ENCODE assay signal across 25 cellular contexts in the genomic region with DNA sequence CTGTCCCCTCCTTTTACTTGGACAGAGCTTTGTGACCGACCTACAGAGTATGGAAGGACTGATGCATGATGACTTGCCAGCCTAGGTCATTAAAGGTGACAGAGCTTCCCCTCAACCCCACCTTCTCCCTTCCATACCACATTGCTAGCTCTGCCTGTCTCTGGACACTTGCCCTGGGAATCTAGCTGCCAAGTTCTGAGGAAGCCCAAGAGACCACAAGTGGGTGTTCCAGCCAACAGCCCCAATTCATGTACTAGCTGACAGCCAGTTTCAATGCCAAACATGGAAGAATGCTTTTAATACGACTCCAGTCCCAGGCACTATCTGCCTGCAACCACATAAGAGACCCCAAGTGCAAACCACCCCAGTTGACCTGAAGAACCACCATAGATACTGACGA.
A peak's percentile ranks its signal among the peaks of the same experiment; 100 is the strongest.
DNase-seq lines count a peak whose midpoint lies in the region; ATAC-seq and TF ChIP-seq lines count a peak whose summit lies in the region.
"Had no signal": no experiment of that assay in that cellular context is flagged by ENCODE, and none has a peak within 500 bp of the region (broad histone marks: within the 10 kb centered on the region; RNA-seq: fewer than 3 reads in every experiment).

No MANE protein-coding gene starts in this region.

- H3K36me3 ChIP-seq in right atrium auricular region (no peaks in the 10 kb centered on the region), tibial artery (no peaks in the 10 kb centered on the region)
- H3K36me3 ChIP-seq in CD4-positive, alpha-beta memory T cell (ENCODE audit: insufficient read depth, low read length): no peaks in the 10 kb centered on the region
- H3K36me3 ChIP-seq: BLaER1 treated with 17β-estradiol and CSF1 and Interleukin-3, amounts not matched to agents 10 nM and 100 nM; gastrocnemius medialis; right lobe of liver; upper lobe of left lung had no signal

- H3K4me3 ChIP-seq in right atrium auricular region: no peak overlapping the region
- H3K4me3 ChIP-seq in tibial artery: peak overlapping the region in 1 of 2 donors; percentile 6
- H3K4me3 ChIP-seq in CD4-positive, alpha-beta memory T cell (ENCODE audit: low read length in 2 of 2): no peak overlapping the region
- H3K4me3 ChIP-seq: A549; BLaER1 treated with 17β-estradiol and CSF1 and Interleukin-3, amounts not matched to agents 10 nM and 100 nM; gastrocnemius medialis; right lobe of liver; upper lobe of left lung had no signal

- peak; percentile 93 for ATAC-seq in Right ventricle myocardium inferior
- ATAC-seq in left ventricle myocardium superior: peak; percentile 98
- ATAC-seq: A549; activated CD8-positive, alpha-beta T cell treated with anti-CD3 and anti-CD28 coated beads for 36 hours; gastrocnemius medialis; right lobe of liver; T-cell had no signal

- intact Hi-C loops in Right ventricle myocardium inferior (cut with DNase I): no loop called here
- intact Hi-C loops in left ventricle myocardium superior (cut with micrococcal nuclease): no loop called here
- intact Hi-C loops in tibial artery (cut with DNase I; ENCODE audit: low total_unique reads): no loop called here
- intact Hi-C loops in CD4-positive, alpha-beta memory T cell (cut with micrococcal nuclease): no loop called here

- H3K9me3 Mint-ChIP-seq in progenitor cell of endocrine pancreas (ENCODE audit: low read depth): no peaks in the 10 kb centered on the region
- H3K9me3 Mint-ChIP-seq in CD4-positive, alpha-beta memory T cell: no peaks in the 10 kb centered on the region
- H3K9me3 Mint-ChIP-seq: activated CD8-positive, alpha-beta T cell treated with anti-CD3 and anti-CD28 coated beads for 36 hours; T-cell had no signal

- H3K27ac ChIP-seq in right atrium auricular region (no peak overlapping the region), tibial artery (peak overlapping the region in 1 of 2 donors; percentile 6)
- H3K27ac ChIP-seq in CD4-positive, alpha-beta memory T cell (ENCODE audit: low read depth, low read length): no peak overlapping the region
- H3K27ac ChIP-seq: A549; BLaER1 treated with 17β-estradiol and CSF1 and Interleukin-3, amounts not matched to agents 10 nM and 100 nM; gastrocnemius medialis; right lobe of liver; upper lobe of left lung had no signal

- no peak overlapping the region for H3K4me3 Mint-ChIP-seq in progenitor cell of endocrine pancreas (ENCODE audit: low read depth)
- no peak overlapping the region for H3K4me3 Mint-ChIP-seq in CD4-positive, alpha-beta memory T cell
- H3K4me3 Mint-ChIP-seq: activated CD8-positive, alpha-beta T cell treated with anti-CD3 and anti-CD28 coated beads for 36 hours; naive B cell; T-cell had no signal

- TF ChIP-seq CTCF in right atrium auricular region (IDR thresholded peaks at IDR 0.05): no peak
- no peak for TF ChIP-seq CTCF in tibial artery (IDR thresholded peaks at IDR 0.05)
- no peak for TF ChIP-seq CTCF in progenitor cell of endocrine pancreas (IDR thresholded peaks at IDR 0.05; ENCODE audit: unreplicated experiment)

- H3K27ac Mint-ChIP-seq in progenitor cell of endocrine pancreas: no peak overlapping the region
- H3K27ac Mint-ChIP-seq in CD4-positive, alpha-beta memory T cell: no peak overlapping the region
- H3K27ac Mint-ChIP-seq: activated CD8-positive, alpha-beta T cell treated with anti-CD3 and anti-CD28 coated beads for 36 hours; naive B cell; T-cell had no signal

- H3K27me3 ChIP-seq in right atrium auricular region (no peaks in the 10 kb centered on the region), tibial artery (no peaks in the 10 kb centered on the region)
- no peaks in the 10 kb centered on the region for H3K27me3 ChIP-seq in CD4-positive, alpha-beta memory T cell (ENCODE audit: insufficient read depth, low read length)
- H3K27me3 ChIP-seq: BLaER1 treated with 17β-estradiol and CSF1 and Interleukin-3, amounts not matched to agents 10 nM and 100 nM; dorsolateral prefrontal cortex; gastrocnemius medialis; right lobe of liver; upper lobe of left lung had no signal

- H3K36me3 Mint-ChIP-seq in progenitor cell of endocrine pancreas (ENCODE audit: insufficient read depth): no peaks in the 10 kb centered on the region
- H3K36me3 Mint-ChIP-seq in CD4-positive, alpha-beta memory T cell: no peaks in the 10 kb centered on the region
- H3K36me3 Mint-ChIP-seq: naive B cell, T-cell had no signal

- POLR2A ChIA-PET in CD4-positive, alpha-beta memory T cell (lab: Charles Lee; ENCODE audit: partially characterized antibody): no interaction called here

- no peaks in the 10 kb centered on the region for H3K9me3 ChIP-seq in right atrium auricular region
- no peaks in the 10 kb centered on the region for H3K9me3 ChIP-seq in tibial artery
- no peaks in the 10 kb centered on the region for H3K9me3 ChIP-seq in CD4-positive, alpha-beta memory T cell (ENCODE audit: control insufficient read depth in 1 of 2, low read length in 2 of 2)
- H3K9me3 ChIP-seq: A549; BLaER1 treated with 17β-estradiol and CSF1 and Interleukin-3, amounts not matched to agents 10 nM and 100 nM; gastrocnemius medialis; right lobe of liver; upper lobe of left lung had no signal

- peaks cover 0 to 14% of the 10 kb centered on the region in 2 donors for H3K4me1 ChIP-seq in right atrium auricular region
- peaks cover 0 to 19% (median 11%) of the 10 kb centered on the region in 4 donors for H3K4me1 ChIP-seq in tibial artery
- no peaks in the 10 kb centered on the region for H3K4me1 ChIP-seq in CD4-positive, alpha-beta memory T cell (ENCODE audit: insufficient read depth, low read length)
- H3K4me1 ChIP-seq: A549; BLaER1 treated with 17β-estradiol and CSF1 and Interleukin-3, amounts not matched to agents 10 nM and 100 nM; right lobe of liver; upper lobe of left lung had no signal

- peaks cover 25% of the 10 kb centered on the region for H3K27me3 Mint-ChIP-seq in progenitor cell of endocrine pancreas
- H3K27me3 Mint-ChIP-seq in CD4-positive, alpha-beta memory T cell: peaks cover 0 to 1% of the 10 kb centered on the region in 2 donors
- H3K27me3 Mint-ChIP-seq: activated CD8-positive, alpha-beta T cell treated with anti-CD3 and anti-CD28 coated beads for 36 hours; naive B cell had no signal

- DNase-seq in Right ventricle myocardium inferior (ENCODE audit: missing footprints): no peak
- no peak for DNase-seq in right atrium auricular region (ENCODE audit: low spot score)
- peak; percentile 85 for DNase-seq in astrocyte of the hippocampus (ENCODE audit: low read depth, low spot score)
- DNase-seq in left ventricle myocardium superior: peak; percentile 56
- peak; percentile 26 to 69 for DNase-seq in tibial artery
- no peak for DNase-seq in progenitor cell of endocrine pancreas (ENCODE audit: low spot score, unreplicated experiment)
- no peak for DNase-seq in SK-N-DZ (ENCODE audit: low spot score)
- DNase-seq in CD4-positive, alpha-beta memory T cell: no peak
- DNase-seq: activated CD4-positive, CD25-positive, alpha-beta regulatory T cell treated with anti-CD3 and anti-CD28 coated beads, Interleukin-2, amount 50 U/mL, for 72 hours; activated CD8-positive, alpha-beta T cell treated with anti-CD3 and anti-CD28 coated beads for 36 hours; activated gamma-delta T cell; gastrocnemius medialis; H7; IMR-90; mammary epithelial cell; naive B cell; NCI-H1417 treated with DMSO at 0.1 percent for 48 hours; NCI-H524 treated with DMSO at 0.1 percent for 48 hours; right lobe of liver; stimulated activated CD8-positive, alpha-beta memory T cell treated with anti-CD3 and anti-CD28 coated beads, Interleukin-4, amount 100 ng/mL, for 48 hours; T-cell; upper lobe of left lung had no signal

- peaks cover 9% of the 10 kb centered on the region for H3K4me1 Mint-ChIP-seq in progenitor cell of endocrine pancreas (ENCODE audit: low read depth)
- H3K4me1 Mint-ChIP-seq in CD4-positive, alpha-beta memory T cell: peaks cover 0 to 4% (median 3%) of the 10 kb centered on the region in 4 donors
- H3K4me1 Mint-ChIP-seq: naive B cell had no signal

- CTCF ChIA-PET in CD4-positive, alpha-beta memory T cell (lab: Charles Lee; ENCODE audit: partially characterized antibody): no interaction called here

Comparison
In these comparisons a context has a peak if more than half of its experiments do, and no peak if none do; other contexts are left out.
1. DNase-seq: peak in astrocyte of the hippocampus (single experiment), left ventricle myocardium superior (single experiment) and tibial artery (2 of 2); none in Right ventricle myocardium inferior (single experiment), right atrium auricular region (single experiment), progenitor cell of endocrine pancreas (single experiment), SK-N-DZ (single experiment) and CD4-positive, alpha-beta memory T cell (0 of 5).